ENCODE assay signal across 33 cellular contexts in genomic region chr20:19895761-19896160, GRCh38.
DNase-seq lines count a peak whose midpoint lies in the region; ATAC-seq, FAIRE-seq and TF ChIP-seq lines count a peak whose summit lies in the region.
"Had no signal": no experiment of that assay in that cellular context is flagged by ENCODE, and none has a peak within 500 bp of the region (broad histone marks: within the 10 kb centered on the region; RNA-seq: fewer than 3 reads in every experiment).

No MANE protein-coding gene starts in this region.

- CTCF ChIA-PET in HepG2 (lab: Yijun Ruan, JAX; ENCODE audit: low intra/inter-chr PET ratio, low total read pairs), result no interaction called here
- CTCF ChIA-PET in A549 (lab: Yijun Ruan, JAX), result interaction anchor here (0.7 to 2.2 kb wide), 5 partner anchors 9 to 112 kb away, joined by 3 to 15 read pairs (median 4); no protein-coding TSS in a partner anchor
- CTCF ChIA-PET in RWPE1 (lab: Yijun Ruan, JAX), result interaction anchor here (0.8 kb wide), 1 partner anchor 68 kb away, joined by 3 read pairs; no protein-coding TSS in a partner anchor
- CTCF ChIA-PET in CD4-positive, alpha-beta T cell (lab: Charles Lee), result no interaction called here

- H3K36me3 Mint-ChIP-seq in CD4-positive, alpha-beta T cell (ENCODE audit: low read depth), result no peaks in the 10 kb centered on the region
- H3K36me3 Mint-ChIP-seq: CD4-positive, alpha-beta memory T cell; CD4-positive, CD25-positive, alpha-beta regulatory T cell; CD8-positive, alpha-beta memory T cell; CD8-positive, alpha-beta T cell had no signal

- TF ChIP-seq RAD21 in HepG2 (CRISPR knock-in tag; IDR thresholded peaks at IDR 0.05), result no peak
- no peak for TF ChIP-seq RAD21 in A549 (conservative IDR thresholded peaks at IDR 0.05 in 1 of 2, IDR thresholded peaks at IDR 0.05 in 1 of 2)

- in situ Hi-C loops in HepG2 (cut with HindIII; ENCODE audit: extremely low pct_ligation_motif_present, low pct_unique_long_range_greater_than_20kb), result no loop called here

- POLR2A ChIA-PET in HepG2 (lab: Yijun Ruan, JAX) (no interaction called here), A549 (lab: Yijun Ruan, JAX) (interaction anchor here (0.6 kb wide), 1 partner anchor 11 kb away, joined by 3 read pairs; no protein-coding TSS in a partner anchor), RWPE1 (lab: Yijun Ruan, JAX; ENCODE audit: low non-redundant PET) (no interaction called here)
- POLR2A ChIA-PET in CD4-positive, alpha-beta T cell (lab: Charles Lee), result no interaction called here

- peaks cover 5% of the 10 kb centered on the region for H3K9me3 Mint-ChIP-seq in CD4-positive, alpha-beta T cell

- H3K27me3 Mint-ChIP-seq in CD4-positive, alpha-beta T cell, result peaks cover 24% of the 10 kb centered on the region

- H3K27ac ChIP-seq in HepG2 (ENCODE audit: extremely low read length, insufficient read depth, low read length), result no peak overlapping the region
- H3K27ac ChIP-seq in right lobe of liver, result no peak overlapping the region
- H3K27ac ChIP-seq in A549, result no peak overlapping the region
- peak overlapping the region; percentile 15; the same call in 1 of the 2 replicates for H3K27ac ChIP-seq in RWPE1
- H3K27ac ChIP-seq in Peyer's patch, result no peak overlapping the region
- no peak overlapping the region for H3K27ac ChIP-seq in CD4-positive, alpha-beta T cell (ENCODE audit: low read depth, low read length)
- H3K27ac ChIP-seq: 22Rv1; BLaER1; BLaER1 treated with 17β-estradiol and CSF1 and Interleukin-3, amounts not matched to agents 10 nM and 100 nM; C4-2B had no signal

- H4K20me1 ChIP-seq in HepG2 (ENCODE audit: insufficient read depth, low read length), result no peaks in the 10 kb centered on the region
- H4K20me1 ChIP-seq: BLaER1; BLaER1 treated with 17β-estradiol and CSF1 and Interleukin-3, amounts not matched to agents 10 nM and 100 nM had no signal

- ATAC-seq in HepG2 (no peak), right lobe of liver (no peak), A549 (no peak)
- ATAC-seq in CD4-positive, alpha-beta T cell (ENCODE audit: poor library complexity), result no peak
- ATAC-seq: CD8-positive, alpha-beta T cell had no signal

- TF ChIP-seq EP300 in HepG2 (IDR thresholded peaks at IDR 0.05; ENCODE audit: low read depth in 2 of 2, low read length in 2 of 2) (no peak), HepG2 (CRISPR knock-in tag; IDR thresholded peaks at IDR 0.05; ENCODE audit: borderline replicate concordance) (no peak), A549 (IDR thresholded peaks at IDR 0.05) (no peak)

- H3K27ac Mint-ChIP-seq in CD4-positive, alpha-beta T cell, result no peak overlapping the region
- H3K27ac Mint-ChIP-seq: B cell; CD4-positive, alpha-beta memory T cell; CD4-positive, CD25-positive, alpha-beta regulatory T cell; CD8-positive, alpha-beta memory T cell; CD8-positive, alpha-beta T cell had no signal

- TF ChIP-seq CTCF in HepG2 (CRISPR knock-in tag; IDR thresholded peaks at IDR 0.05) (no peak), right lobe of liver (IDR thresholded peaks at IDR 0.05) (no peak), A549 (IDR thresholded peaks at IDR 0.05) (no peak), RWPE1 (conservative IDR thresholded peaks at IDR 0.05; ENCODE audit: low read depth) (no peak), Peyer's patch (IDR thresholded peaks at IDR 0.05) (no peak)
- TF ChIP-seq CTCF in CD4-positive, alpha-beta T cell (IDR thresholded peaks at IDR 0.05), result no peak

- H3K4me2 ChIP-seq in HepG2 (ENCODE audit: low read depth, low read length) (no peak overlapping the region), A549 (no peak overlapping the region)
- H3K4me2 ChIP-seq: BLaER1; BLaER1 treated with 17β-estradiol and CSF1 and Interleukin-3, amounts not matched to agents 10 nM and 100 nM had no signal

- H3K9me3 ChIP-seq in HepG2 (ENCODE audit: low read length) (peaks cover 11% of the 10 kb centered on the region), right lobe of liver (no peaks in the 10 kb centered on the region), A549 (peaks cover 21% of the 10 kb centered on the region), Peyer's patch (no peaks in the 10 kb centered on the region)
- H3K9me3 ChIP-seq in CD4-positive, alpha-beta T cell (ENCODE audit: control insufficient read depth, low read length), result no peaks in the 10 kb centered on the region
- H3K9me3 ChIP-seq: BE2C had no signal

- DNase-seq in HepG2 (ENCODE audit: low spot score), result no peak
- no peak for DNase-seq in right lobe of liver
- DNase-seq in A549 (ENCODE audit: low read depth in 1 of 2, low spot score in 1 of 2), result no peak
- DNase-seq in RWPE1 (ENCODE audit: low spot score), result no peak
- no peak for DNase-seq in Peyer's patch
- no peak for DNase-seq in CD4-positive, alpha-beta T cell
- DNase-seq: 8988T; ACHN; AML-193; BE2C; C1 segment of cervical spinal cord; Caco-2; Calu3; CD4-positive, alpha-beta memory T cell; CD4-positive, CD25-positive, alpha-beta regulatory T cell; CD8-positive, alpha-beta memory T cell; CD8-positive, alpha-beta T cell; COR-L47; DMS 273 treated with DMSO at 0.1 percent for 48 hours; DMS153; DMS53; DMS79; DMS79 treated with DMSO at 0.1 percent for 48 hours; DND-41; EL had no signal

- no peak for TF ChIP-seq POLR2A in HepG2 (IDR thresholded peaks at IDR 0.05; ENCODE audit: insufficient read depth in 1 of 2, low read depth in 2 of 2, low read length in 2 of 2)
- TF ChIP-seq POLR2A in right lobe of liver (IDR thresholded peaks at IDR 0.05), result no peak
- TF ChIP-seq POLR2A in A549 (IDR thresholded peaks at IDR 0.05; ENCODE audit: low read length), result no peak
- no peak for TF ChIP-seq POLR2A in Peyer's patch (IDR thresholded peaks at IDR 0.05)

- H3K4me3 Mint-ChIP-seq in CD4-positive, alpha-beta T cell, result no peak overlapping the region
- H3K4me3 Mint-ChIP-seq: B cell; CD14-positive monocyte; CD4-positive, alpha-beta memory T cell; CD4-positive, CD25-positive, alpha-beta regulatory T cell; CD8-positive, alpha-beta memory T cell; CD8-positive, alpha-beta T cell had no signal

- no peaks in the 10 kb centered on the region for H3K4me1 Mint-ChIP-seq in CD4-positive, alpha-beta T cell (ENCODE audit: low read depth)
- H3K4me1 Mint-ChIP-seq: B cell; CD14-positive monocyte; CD4-positive, alpha-beta memory T cell; CD4-positive, CD25-positive, alpha-beta regulatory T cell; CD8-positive, alpha-beta memory T cell had no signal

- H3K27me3 ChIP-seq in HepG2 (ENCODE audit: control insufficient read depth in 1 of 2, insufficient read depth in 2 of 2, low read length in 2 of 2) (no peaks in the 10 kb centered on the region), right lobe of liver (no peaks in the 10 kb centered on the region), Peyer's patch (no peaks in the 10 kb centered on the region)
- no peaks in the 10 kb centered on the region for H3K27me3 ChIP-seq in CD4-positive, alpha-beta T cell (ENCODE audit: control insufficient read depth, insufficient read depth, low read length)
- H3K27me3 ChIP-seq: BE2C; BLaER1; BLaER1 treated with 17β-estradiol and CSF1 and Interleukin-3, amounts not matched to agents 10 nM and 100 nM had no signal

- no peak overlapping the region for H2AFZ ChIP-seq in HepG2 (ENCODE audit: low read length)

- H3K36me3 ChIP-seq in HepG2 (replicated peaks in 1 of 2; ENCODE audit: control insufficient read depth in 1 of 2, insufficient read depth in 2 of 2, low read length in 2 of 2), result no peaks in the 10 kb centered on the region
- peaks cover 0 to 4% (median 0%) of the 10 kb centered on the region in 4 donors for H3K36me3 ChIP-seq in right lobe of liver
- peaks cover 0 to 68% (median 0%) of the 10 kb centered on the region in 3 donors for H3K36me3 ChIP-seq in Peyer's patch
- H3K36me3 ChIP-seq: BE2C, BLaER1 had no signal

- FAIRE-seq in HepG2 (lab: Jason Lieb, UNC) (no peak), A549 (lab: Jason Lieb, UNC) (no peak)
- FAIRE-seq: A204.1, D721Med had no signal

- H3K4me1 ChIP-seq in HepG2 (ENCODE audit: insufficient read depth, low read length) (no peaks in the 10 kb centered on the region), right lobe of liver (peaks cover 0 to 4% (median 0%) of the 10 kb centered on the region in 4 donors), A549 (peaks cover 7% of the 10 kb centered on the region), Peyer's patch (peaks cover 0 to 14% (median 0%) of the 10 kb centered on the region in 4 donors)
- H3K4me1 ChIP-seq: BE2C had no signal

- 87% methylated on average over 2 of the region's 2 CpGs for WGBS in HepG2 (ENCODE audit: low lambda C conversion rate)
- 88% methylated on average over 2 of the region's 2 CpGs for WGBS in right lobe of liver (ENCODE audit: insufficient coverage, low coverage, low lambda C conversion rate, missing lambda C conversion rate)
- 95% methylated on average over 2 of the region's 2 CpGs for WGBS in A549 (ENCODE audit: missing lambda C conversion rate)

- BruUV-seq in HepG2 (replicated peaks; lab: Mats Ljungman, UMichigan), result no TSS peak

- H3K4me3 ChIP-seq in HepG2 (replicated peaks in 1 of 3; ENCODE audit: insufficient read depth in 1 of 3, low read depth in 2 of 3, low read length in 3 of 3) (no peak overlapping the region), right lobe of liver (no peak overlapping the region), A549 (no peak overlapping the region), Peyer's patch (no peak overlapping the region)
- H3K4me3 ChIP-seq: BLaER1; BLaER1 treated with 17β-estradiol and CSF1 and Interleukin-3, amounts not matched to agents 10 nM and 100 nM had no signal

- H3K9ac ChIP-seq in HepG2 (ENCODE audit: insufficient read depth, low read depth, low read length), result no peak overlapping the region
- H3K9ac ChIP-seq: BLaER1; BLaER1 treated with 17β-estradiol and CSF1 and Interleukin-3, amounts not matched to agents 10 nM and 100 nM had no signal

- H3K79me2 ChIP-seq in HepG2 (ENCODE audit: insufficient read depth, low read length), result no peaks in the 10 kb centered on the region

- intact Hi-C loops in HepG2 (cut with micrococcal nuclease; ENCODE audit: unreplicated experiment), result no loop called here
- intact Hi-C loops in right lobe of liver (cut with DNase I), result no loop called here
- intact Hi-C loops in CD4-positive, alpha-beta T cell (cut with DNase I, micrococcal nuclease), result no loop called here

TF ChIP-seq in HepG2, 621 proteins besides CTCF, POLR2A, EP300 and RAD21:
- TF ChIP-seq ZNF776 (CRISPR knock-in tag; IDR thresholded peaks at IDR 0.05), result no peak
- TF ChIP-seq MAFK (conservative IDR thresholded peaks at IDR 0.05 in 1 of 2, IDR thresholded peaks at IDR 0.05 in 1 of 2; ENCODE audit: low read length in 2 of 2), result peak; percentile 33 to 56; a peak in 2 of 4 replicates

TF ChIP-seq in A549, 52 proteins besides CTCF, POLR2A, EP300 and RAD21:
- TF ChIP-seq CBX2 (IDR thresholded peaks at IDR 0.05; ENCODE audit: borderline replicate concordance, low read depth), result no peak
- TF ChIP-seq MAFK (IDR thresholded peaks at IDR 0.05; ENCODE audit: partially characterized antibody), result peak; percentile 35
- no peak for TF ChIP-seq EHMT2 (IDR thresholded peaks at IDR 0.05; ENCODE audit: low read depth)
TF ChIP-seq in A549: peak in this region for 1.

Comparison
In these comparisons a context has a peak if more than half of its experiments do, and no peak if none do; other contexts are left out.
1. CTCF ChIA-PET loops: an anchor here in A549 (0.7 to 2.2 kb wide) and RWPE1 (0.8 kb wide); none called in HepG2 and CD4-positive, alpha-beta T cell.
2. Of the 38 proteins assayed by ChIP-seq in both HepG2 and A549: peak only in HepG2: none; only in A549: none; in both: MAFK; in neither: 37.